21 cellular contexts compared by ENCODE assay signal in genomic region chr11:123163621-123164020, GRCh38. TPM values are rescaled to one million over a fixed set of nuclear protein-coding genes. Genes with fewer than 3 reads are reported as not detected.
DNase-seq lines count a peak whose midpoint lies in the region; TF ChIP-seq lines count a peak whose summit lies in the region.
"Had no signal": no experiment of that assay in that cellular context is flagged by ENCODE, and none has a peak within 500 bp of the region (broad histone marks: within the 10 kb centered on the region; RNA-seq: fewer than 3 reads in every experiment).

No MANE protein-coding gene starts in this region.

- H3K27me3 ChIP-seq in GM06990 (replicated peaks; ENCODE audit: control insufficient read depth, insufficient read depth, low read length) (no peaks in the 10 kb centered on the region; the same call in 1 of the 2 replicates), Loucy (ENCODE audit: insufficient read depth, low read length, poor library complexity, severe bottlenecking) (no peaks in the 10 kb centered on the region), brain microvascular endothelial cell (replicated peaks) (no peaks in the 10 kb centered on the region), neural progenitor cell (no peaks in the 10 kb centered on the region)
- H3K27me3 ChIP-seq: ovary, upper lobe of right lung had no signal

- peaks cover 2% of the 10 kb centered on the region for H3K9me3 Mint-ChIP-seq in neural progenitor cell
- no peaks in the 10 kb centered on the region for H3K9me3 Mint-ChIP-seq in activated CD4-positive, alpha-beta memory T cell treated with anti-CD3 and anti-CD28 coated beads, Interleukin-2, amount 10 ng/mL, durations not matched to agents 7 days and 5 days
- H3K9me3 Mint-ChIP-seq: activated CD4-positive, alpha-beta memory T cell treated with anti-CD3 and anti-CD28 coated beads for 36 hours; activated naive CD4-positive, alpha-beta T cell treated with anti-CD3 and anti-CD28 coated beads, Interleukin-2, amount 10 ng/mL, durations not matched to agents 7 days and 5 days; activated T-cell treated with anti-CD3 and anti-CD28 coated beads, Interleukin-2, amount 50 U/mL, for 24 hours; naive B cell; stimulated activated naive CD8-positive, alpha-beta T cell treated with anti-CD3 and anti-CD28 coated beads, Interleukin-15, Interleukin-2, amounts not matched to agents 100 ng/mL and 50 ng/mL, for 24 hours had no signal

- no peak overlapping the region for H3K27ac Mint-ChIP-seq in neural progenitor cell
- H3K27ac Mint-ChIP-seq in activated CD4-positive, alpha-beta memory T cell treated with anti-CD3 and anti-CD28 coated beads, Interleukin-2, amount 10 ng/mL, durations not matched to agents 7 days and 5 days = no peak overlapping the region
- H3K27ac Mint-ChIP-seq: activated CD4-positive, alpha-beta memory T cell treated with anti-CD3 and anti-CD28 coated beads for 36 hours; activated naive CD4-positive, alpha-beta T cell treated with anti-CD3 and anti-CD28 coated beads, Interleukin-2, amount 10 ng/mL, durations not matched to agents 7 days and 5 days; activated T-cell treated with anti-CD3 and anti-CD28 coated beads, Interleukin-2, amount 50 U/mL, for 24 hours; naive B cell; stimulated activated naive CD8-positive, alpha-beta T cell treated with anti-CD3 and anti-CD28 coated beads, Interleukin-15, Interleukin-2, amounts not matched to agents 100 ng/mL and 50 ng/mL, for 24 hours had no signal

- H3K79me2 ChIP-seq in Loucy (ENCODE audit: insufficient read depth, low read length) = no peaks in the 10 kb centered on the region
- no peaks in the 10 kb centered on the region for H3K79me2 ChIP-seq in neural progenitor cell (ENCODE audit: low read depth)

- H3K36me3 Mint-ChIP-seq in neural progenitor cell = peaks cover 5% of the 10 kb centered on the region
- H3K36me3 Mint-ChIP-seq in activated CD4-positive, alpha-beta memory T cell treated with anti-CD3 and anti-CD28 coated beads, Interleukin-2, amount 10 ng/mL, durations not matched to agents 7 days and 5 days (ENCODE audit: low read depth) = no peaks in the 10 kb centered on the region
- H3K36me3 Mint-ChIP-seq: activated CD4-positive, alpha-beta memory T cell treated with anti-CD3 and anti-CD28 coated beads for 36 hours; activated naive CD4-positive, alpha-beta T cell treated with anti-CD3 and anti-CD28 coated beads, Interleukin-2, amount 10 ng/mL, durations not matched to agents 7 days and 5 days; naive B cell had no signal

- no peak overlapping the region for H3K4me3 ChIP-seq in GM06990 (replicated peaks; ENCODE audit: low read depth, low read length)
- no peak overlapping the region for H3K4me3 ChIP-seq in Loucy (ENCODE audit: low read length, poor library complexity, severe bottlenecking)
- no peak overlapping the region for H3K4me3 ChIP-seq in brain microvascular endothelial cell (ENCODE audit: low read depth, low read length)
- no peak overlapping the region for H3K4me3 ChIP-seq in neural progenitor cell
- H3K4me3 ChIP-seq: ovary, upper lobe of right lung had no signal

- POLR2A ChIA-PET in activated CD4-positive, alpha-beta memory T cell treated with anti-CD3 and anti-CD28 coated beads, Interleukin-2, amount 10 ng/mL, durations not matched to agents 7 days and 5 days (lab: Charles Lee) = no interaction called here

- no peaks in the 10 kb centered on the region for H3K9me2 ChIP-seq in Loucy (replicated peaks; ENCODE audit: low read depth, low read length)

- DNase-seq in GM06990 (ENCODE audit: extremely low read depth, insufficient read length) = no peak
- no peak for DNase-seq in brain microvascular endothelial cell
- DNase-seq in neural progenitor cell (ENCODE audit: low spot score) = no peak
- no peak for DNase-seq in activated CD4-positive, alpha-beta memory T cell treated with anti-CD3 and anti-CD28 coated beads, Interleukin-2, amount 10 ng/mL, durations not matched to agents 7 days and 5 days
- no peak for DNase-seq in KBM-7
- DNase-seq in NCI-H526 (lab: John Stamatoyannopoulos, UW) = no peak
- no peak for DNase-seq in NCI-H146 treated with DMSO at 0.1 percent for 48 hours (lab: John Stamatoyannopoulos, UW; ENCODE audit: unreplicated experiment)
- DNase-seq: activated CD4-positive, alpha-beta memory T cell treated with anti-CD3 and anti-CD28 coated beads for 36 hours; activated naive CD4-positive, alpha-beta T cell treated with anti-CD3 and anti-CD28 coated beads, Interleukin-2, amount 10 ng/mL, durations not matched to agents 7 days and 5 days; activated T-cell treated with anti-CD3 and anti-CD28 coated beads, Interleukin-2, amount 50 U/mL, for 24 hours; AML-193; Calu3; naive B cell; NCI-H1694; NCI-H2227 treated with DMSO at 0.1 percent for 48 hours; ovary; stimulated activated CD4-positive, alpha-beta T cell treated with anti-CD3 and anti-CD28 coated beads, Interleukin-1b, Interleukin-23, amount 100 ng/mL, for 48 hours; upper lobe of right lung had no signal

- H3K36me3 ChIP-seq in GM06990 (ENCODE audit: control insufficient read depth, insufficient read depth, low read length) (no peaks in the 10 kb centered on the region), Loucy (ENCODE audit: insufficient read depth, low read length) (no peaks in the 10 kb centered on the region), brain microvascular endothelial cell (replicated peaks) (no peaks in the 10 kb centered on the region), neural progenitor cell (no peaks in the 10 kb centered on the region)
- H3K36me3 ChIP-seq: ovary, upper lobe of right lung had no signal

- H3K4me3 Mint-ChIP-seq in neural progenitor cell = no peak overlapping the region
- no peak overlapping the region for H3K4me3 Mint-ChIP-seq in activated CD4-positive, alpha-beta memory T cell treated with anti-CD3 and anti-CD28 coated beads, Interleukin-2, amount 10 ng/mL, durations not matched to agents 7 days and 5 days
- H3K4me3 Mint-ChIP-seq: activated CD4-positive, alpha-beta memory T cell treated with anti-CD3 and anti-CD28 coated beads for 36 hours; activated naive CD4-positive, alpha-beta T cell treated with anti-CD3 and anti-CD28 coated beads, Interleukin-2, amount 10 ng/mL, durations not matched to agents 7 days and 5 days; activated T-cell treated with anti-CD3 and anti-CD28 coated beads, Interleukin-2, amount 50 U/mL, for 24 hours; brain; naive B cell; stimulated activated naive CD8-positive, alpha-beta T cell treated with anti-CD3 and anti-CD28 coated beads, Interleukin-15, Interleukin-2, amounts not matched to agents 100 ng/mL and 50 ng/mL, for 24 hours had no signal

- H3K4me1 Mint-ChIP-seq in neural progenitor cell = peaks cover 23% of the 10 kb centered on the region
- H3K4me1 Mint-ChIP-seq in activated CD4-positive, alpha-beta memory T cell treated with anti-CD3 and anti-CD28 coated beads, Interleukin-2, amount 10 ng/mL, durations not matched to agents 7 days and 5 days = peaks cover 9% of the 10 kb centered on the region

- in situ Hi-C loops in brain microvascular endothelial cell (cut with HindIII; ENCODE audit: low pct_ligation_motif_present, low sequenced_read_pairs) (no loop called here), KBM-7 (cut with MboI; ENCODE audit: low pct_unique_long_range_greater_than_20kb, low sequenced_read_pairs) (no loop called here)

- peak; percentile 9 for TF ChIP-seq CTCF in GM06990 (IDR thresholded peaks at IDR 0.05; ENCODE audit: insufficient read depth, low read length, poor library complexity, severe bottlenecking)
- TF ChIP-seq CTCF in Loucy (conservative IDR thresholded peaks at IDR 0.05; ENCODE audit: low read length) = peak; percentile 43
- peak; percentile 57 for TF ChIP-seq CTCF in brain microvascular endothelial cell (IDR thresholded peaks at IDR 0.05; ENCODE audit: low read depth, low read length, missing control alignments)
- TF ChIP-seq CTCF in neural progenitor cell (IDR thresholded peaks at IDR 0.05) = peak; percentile 28

- H2AFZ ChIP-seq in Loucy (ENCODE audit: low read length) (no peak overlapping the region), neural progenitor cell (replicated peaks) (no peak overlapping the region)

- H3K27ac ChIP-seq in brain microvascular endothelial cell = no peak overlapping the region
- no peak overlapping the region for H3K27ac ChIP-seq in neural progenitor cell
- H3K27ac ChIP-seq: ovary, upper lobe of right lung had no signal

- H4K20me1 ChIP-seq in Loucy (ENCODE audit: insufficient read depth, low read length, poor library complexity, severe bottlenecking) (no peaks in the 10 kb centered on the region), neural progenitor cell (ENCODE audit: low read depth) (no peaks in the 10 kb centered on the region)

- H3F3A ChIP-seq in Loucy (ENCODE audit: low read depth) = no peaks in the 10 kb centered on the region
- H3F3A ChIP-seq in neural progenitor cell (ENCODE audit: low read depth) = no peaks in the 10 kb centered on the region

- peaks cover 12% of the 10 kb centered on the region for H3K4me1 ChIP-seq in Loucy (ENCODE audit: insufficient read depth, low read length, poor library complexity, severe bottlenecking)
- no peaks in the 10 kb centered on the region for H3K4me1 ChIP-seq in neural progenitor cell

- H3K9ac ChIP-seq in Loucy (ENCODE audit: low read depth, low read length, poor library complexity, severe bottlenecking) (no peak overlapping the region), neural progenitor cell (no peak overlapping the region)

- no peak overlapping the region for H3K4me2 ChIP-seq in Loucy (ENCODE audit: low read depth, low read length, poor library complexity, severe bottlenecking)
- no peak overlapping the region for H3K4me2 ChIP-seq in neural progenitor cell

- peaks cover 2% of the 10 kb centered on the region for H3K27me3 Mint-ChIP-seq in neural progenitor cell (ENCODE audit: insufficient read depth, low read depth)
- peaks cover 2% of the 10 kb centered on the region for H3K27me3 Mint-ChIP-seq in activated CD4-positive, alpha-beta memory T cell treated with anti-CD3 and anti-CD28 coated beads, Interleukin-2, amount 10 ng/mL, durations not matched to agents 7 days and 5 days
- H3K27me3 Mint-ChIP-seq: activated T-cell treated with anti-CD3 and anti-CD28 coated beads, Interleukin-2, amount 50 U/mL, for 24 hours; brain; stimulated activated naive CD8-positive, alpha-beta T cell treated with anti-CD3 and anti-CD28 coated beads, Interleukin-15, Interleukin-2, amounts not matched to agents 100 ng/mL and 50 ng/mL, for 24 hours had no signal

- CTCF ChIA-PET in activated CD4-positive, alpha-beta memory T cell treated with anti-CD3 and anti-CD28 coated beads, Interleukin-2, amount 10 ng/mL, durations not matched to agents 7 days and 5 days (lab: Charles Lee) = interaction anchor here (0.6 to 5.5 kb wide), 4 partner anchors 10 to 100 kb away, joined by 3 to 43 read pairs (median 10); no protein-coding TSS in a partner anchor

- H3K9me3 ChIP-seq in Loucy (ENCODE audit: insufficient read depth, low read depth, low read length) (no peaks in the 10 kb centered on the region), neural progenitor cell (ENCODE audit: low read depth) (no peaks in the 10 kb centered on the region)
- H3K9me3 ChIP-seq: ovary, upper lobe of right lung had no signal

RNA-seq across cellular contexts. Expression of gene CLMP, which starts 31.4 kb away (rescaled TPM):
- total RNA-seq in neural progenitor cell (ENCODE audit: low replicate concordance) = 5.7 and 10.7 TPM in 2 replicates
- under 1 TPM; 0.75 to 0.81 TPM for total RNA-seq in activated CD4-positive, alpha-beta memory T cell treated with anti-CD3 and anti-CD28 coated beads, Interleukin-2, amount 10 ng/mL, durations not matched to agents 7 days and 5 days
- total RNA-seq: Calu3 had no signal
